Comparison of ENCODE assay signal across 9 cellular contexts in genomic region chr13:97849305-97849704, GRCh38.
DNase-seq lines count a peak whose midpoint lies in the region; ATAC-seq and TF ChIP-seq lines count a peak whose summit lies in the region.
"Had no signal": no experiment of that assay in that cellular context is flagged by ENCODE, and none has a peak within 500 bp of the region (broad histone marks: within the 10 kb centered on the region; RNA-seq: fewer than 3 reads in every experiment).

No MANE protein-coding gene starts in this region.

- no peaks in the 10 kb centered on the region for H3K9me3 Mint-ChIP-seq in activated naive CD4-positive, alpha-beta T cell treated with anti-CD3 and anti-CD28 coated beads for 36 hours

- ATAC-seq in GM18907 (IDR thresholded peaks at IDR 0.05; ENCODE audit: unreplicated experiment) (peak; percentile 95), HG03095 (IDR thresholded peaks at IDR 0.05; ENCODE audit: unreplicated experiment) (peak; percentile 96)

- H3K4me3 ChIP-seq in fibroblast of the aortic adventitia (ENCODE audit: low read depth, low read length): no peak overlapping the region
- H3K4me3 ChIP-seq: lung had no signal

- no peak overlapping the region for H3K4me3 Mint-ChIP-seq in activated naive CD4-positive, alpha-beta T cell treated with anti-CD3 and anti-CD28 coated beads for 36 hours

- CTCF ChIA-PET in activated naive CD4-positive, alpha-beta T cell treated with anti-CD3 and anti-CD28 coated beads for 36 hours (lab: Charles Lee): no interaction called here

- H3K27ac Mint-ChIP-seq in activated naive CD4-positive, alpha-beta T cell treated with anti-CD3 and anti-CD28 coated beads for 36 hours: no peak overlapping the region

- intact Hi-C loops in activated naive CD4-positive, alpha-beta T cell treated with anti-CD3 and anti-CD28 coated beads for 36 hours (cut with micrococcal nuclease): no loop called here

- no peaks in the 10 kb centered on the region for H3K4me1 Mint-ChIP-seq in activated naive CD4-positive, alpha-beta T cell treated with anti-CD3 and anti-CD28 coated beads for 36 hours (ENCODE audit: low read depth)

- H3K27me3 Mint-ChIP-seq in activated naive CD4-positive, alpha-beta T cell treated with anti-CD3 and anti-CD28 coated beads for 36 hours (ENCODE audit: low read depth): peaks cover 24% of the 10 kb centered on the region

- peak; percentile 42 for DNase-seq in COLO668 (lab: John Stamatoyannopoulos, UW; ENCODE audit: unreplicated experiment)
- DNase-seq in NCI-H748 (lab: John Stamatoyannopoulos, UW; ENCODE audit: unreplicated experiment): peak; percentile 61
- peak; percentile 27 for DNase-seq in fibroblast of the aortic adventitia (ENCODE audit: low read depth)
- no peak for DNase-seq in medulla oblongata (ENCODE audit: extremely low spot score)
- DNase-seq in C1 segment of cervical spinal cord (lab: John Stamatoyannopoulos, UW): no peak
- DNase-seq in activated naive CD4-positive, alpha-beta T cell treated with anti-CD3 and anti-CD28 coated beads for 36 hours: no peak

- peak; percentile 42 for TF ChIP-seq CTCF in fibroblast of the aortic adventitia (IDR thresholded peaks at IDR 0.05; ENCODE audit: insufficient read depth, low read length)

- H3K36me3 Mint-ChIP-seq in activated naive CD4-positive, alpha-beta T cell treated with anti-CD3 and anti-CD28 coated beads for 36 hours (ENCODE audit: low read depth): no peaks in the 10 kb centered on the region

Comparison
In these comparisons a context has a peak if more than half of its experiments do, and no peak if none do; other contexts are left out.
1. DNase-seq: peak in COLO668 (single experiment), NCI-H748 (single experiment) and fibroblast of the aortic adventitia (single experiment); none in medulla oblongata (single experiment), C1 segment of cervical spinal cord (0 of 14) and activated naive CD4-positive, alpha-beta T cell treated with anti-CD3 and anti-CD28 coated beads for 36 hours (single experiment).